Comparison of ENCODE assay signal across 10 cellular contexts in genomic region chr2:24015562-24016375, GRCh38. TPM values are rescaled to one million over a fixed set of nuclear protein-coding genes. Genes with fewer than 3 reads are reported as not detected.
A peak's percentile ranks its signal among the peaks of the same experiment; 100 is the strongest.
DNase-seq lines count a peak whose midpoint lies in the region; ATAC-seq, FAIRE-seq and TF ChIP-seq lines count a peak whose summit lies in the region.
"Had no signal": no experiment of that assay in that cellular context is flagged by ENCODE, and none has a peak within 500 bp of the region (broad histone marks: within the 10 kb centered on the region; RNA-seq: fewer than 3 reads in every experiment).

No MANE protein-coding gene starts in this region.

- FAIRE-seq in urothelium cell line (lab: Jason Lieb, UNC), result peak; percentile 23

- no peaks in the 10 kb centered on the region for H3K4me1 ChIP-seq in cardiac muscle cell (ENCODE audit: low read depth)
- no peaks in the 10 kb centered on the region for H3K4me1 ChIP-seq in left ventricle myocardium inferior
- H3K4me1 ChIP-seq: transverse colon had no signal

- intact Hi-C loops in left ventricle myocardium inferior (cut with micrococcal nuclease), result no loop called here

- H3K4me3 ChIP-seq in cardiac muscle cell (no peak overlapping the region), left ventricle myocardium inferior (no peak overlapping the region), foreskin fibroblast (ENCODE audit: low read depth in 1 of 2, low read length in 2 of 2) (no peak overlapping the region)
- H3K4me3 ChIP-seq: transverse colon had no signal

- H3K36me3 ChIP-seq in cardiac muscle cell (no peaks in the 10 kb centered on the region), left ventricle myocardium inferior (no peaks in the 10 kb centered on the region)
- H3K36me3 ChIP-seq: transverse colon had no signal

- DNase-seq in cardiac muscle cell (ENCODE audit: low read depth in 1 of 2, low spot score in 1 of 2) (peak; percentile 22 to 68), left ventricle myocardium inferior (no peak), SW 1271 (lab: John Stamatoyannopoulos, UW) (peak; percentile 86 to 96), foreskin fibroblast (peak; percentile 79 to 85), urothelium cell line (ENCODE audit: low spot score) (peak; percentile 68), NCI-H187 treated with DMSO at 0.1 percent for 48 hours (lab: John Stamatoyannopoulos, UW) (no peak), DMS 273 treated with DMSO at 0.1 percent for 48 hours (lab: John Stamatoyannopoulos, UW) (no peak)
- DNase-seq: CD4-positive, CD25-positive, alpha-beta regulatory T cell; transverse colon had no signal

- no peak for ATAC-seq in GM18861 (IDR thresholded peaks at IDR 0.05; ENCODE audit: unreplicated experiment)

- H3K27ac ChIP-seq in cardiac muscle cell (peak overlapping the region; percentile 28), left ventricle myocardium inferior (replicated peaks) (no peak overlapping the region)
- H3K27ac ChIP-seq: transverse colon had no signal

- TF ChIP-seq CTCF in cardiac muscle cell (IDR thresholded peaks at IDR 0.05; ENCODE audit: low read depth, low read length) (no peak), left ventricle myocardium inferior (IDR thresholded peaks at IDR 0.05; ENCODE audit: borderline replicate concordance) (no peak), foreskin fibroblast (IDR thresholded peaks at IDR 0.05; ENCODE audit: low read depth, low read length) (no peak)

- H3K27me3 ChIP-seq in cardiac muscle cell (peaks cover under 1% of the 10 kb centered on the region), left ventricle myocardium inferior (ENCODE audit: low read depth) (peaks cover 20% of the 10 kb centered on the region)

- H3K9me3 ChIP-seq in cardiac muscle cell (ENCODE audit: low read depth) (no peaks in the 10 kb centered on the region), left ventricle myocardium inferior (replicated peaks) (no peaks in the 10 kb centered on the region)
- H3K9me3 ChIP-seq: transverse colon had no signal

RNA-seq across cellular contexts. Expression of gene MFSD2B, which starts 5.9 kb away (rescaled TPM):
- total RNA-seq in cardiac muscle cell, result 0.14 and 0.69 TPM in 2 replicates
- polyA plus RNA-seq in cardiac muscle cell, result 0.23 and 3.9 TPM in 2 replicates
- 0.16 TPM for total RNA-seq in left ventricle myocardium inferior
- polyA plus RNA-seq: CD4-positive, CD25-positive, alpha-beta regulatory T cell had no signal

RNA-seq across cellular contexts. Expression of gene WDCP, which starts 31.4 kb away (rescaled TPM):
- 7.7 and 8.1 TPM in 2 replicates for total RNA-seq in cardiac muscle cell
- 6.8 and 8.2 TPM in 2 replicates for polyA plus RNA-seq in cardiac muscle cell
- total RNA-seq in left ventricle myocardium inferior, result 8.6 TPM

RNA-seq across cellular contexts. Expression of gene FKBP1B, which starts 33.8 kb away (rescaled TPM):
- 39.4 and 43.1 TPM in 2 replicates for total RNA-seq in cardiac muscle cell
- 46.3 and 63.6 TPM in 2 replicates for polyA plus RNA-seq in cardiac muscle cell
- total RNA-seq in left ventricle myocardium inferior, result 2.1 TPM

Comparison
In these comparisons a context has a peak if more than half of its experiments do, and no peak if none do; other contexts are left out.
1. DNase-seq: peak in cardiac muscle cell (2 of 2), SW 1271 (2 of 2), foreskin fibroblast (2 of 2) and urothelium cell line (single experiment); none in left ventricle myocardium inferior (single experiment), NCI-H187 treated with DMSO at 0.1 percent for 48 hours (single experiment) and DMS 273 treated with DMSO at 0.1 percent for 48 hours (single experiment).
2. RNA of gene FKBP1B, which starts 33.8 kb away (total RNA-seq): 39.4 to 43.1 TPM in cardiac muscle cell; 2.1 TPM in left ventricle myocardium inferior (single experiment); every median in the first group is over 10 times any median in the second.